ENCODE assay signal across 1 cellular context in the genomic region with DNA sequence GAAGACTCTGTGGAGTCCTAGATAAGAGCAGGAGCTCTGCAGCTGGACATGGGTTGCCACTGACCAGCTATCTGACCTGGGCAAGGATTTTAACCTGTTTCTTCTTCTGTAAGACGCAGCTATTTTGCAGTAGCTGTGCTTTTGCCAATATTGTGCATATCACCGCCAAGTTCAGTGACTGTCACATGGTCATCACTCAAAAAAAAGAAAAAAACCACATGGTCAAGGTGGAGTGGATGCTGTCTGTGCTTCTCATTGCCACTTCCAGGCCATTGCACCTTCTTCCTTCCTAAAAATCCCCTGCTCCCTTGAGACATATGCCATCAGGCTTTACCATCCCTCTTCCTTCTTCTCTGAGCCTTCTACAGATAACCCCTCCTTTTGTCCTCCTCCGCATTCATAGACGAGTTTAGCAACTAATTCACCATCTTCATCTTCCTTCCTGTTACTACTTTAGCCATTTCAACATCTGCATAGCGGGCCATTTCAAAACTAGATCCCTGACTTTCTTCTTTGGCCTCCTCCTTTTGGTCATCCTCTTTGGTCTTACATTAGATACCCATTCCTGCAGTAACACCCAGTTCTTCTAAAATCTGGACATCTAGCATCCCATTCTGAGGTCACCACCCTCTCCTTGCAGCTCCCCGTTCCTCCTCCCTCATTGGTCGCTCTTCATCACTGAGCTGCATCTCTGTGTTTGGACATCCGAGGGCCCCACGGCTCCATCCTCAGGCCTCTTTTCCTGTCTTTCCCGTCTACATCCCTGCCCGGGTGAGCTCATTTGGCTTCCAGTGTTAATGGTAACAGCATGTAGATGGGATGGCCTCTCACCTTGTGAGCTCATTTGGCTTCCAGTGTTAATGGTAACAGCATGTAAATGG.
TF ChIP-seq lines count a peak whose summit lies in the region.

No MANE protein-coding gene starts in this region.

TF ChIP-seq in GM12878, 131 proteins besides CTCF, POLR2A, EP300 and RAD21:
- no peak for TF ChIP-seq ZNF24 (IDR thresholded peaks at IDR 0.05)
- no peak for TF ChIP-seq BCL11A (IDR thresholded peaks at IDR 0.05; ENCODE audit: low read depth, low read length)
- TF ChIP-seq TAF1 (IDR thresholded peaks at IDR 0.05; ENCODE audit: borderline replicate concordance, low read depth, low read length), result no peak
- TF ChIP-seq JUNB (IDR thresholded peaks at IDR 0.05), result no peak
- no peak for TF ChIP-seq CBX5 (IDR thresholded peaks at IDR 0.05; ENCODE audit: low read depth)
- no peak for TF ChIP-seq ETV6 (conservative IDR thresholded peaks at IDR 0.05 in 1 of 2, IDR thresholded peaks at IDR 0.05 in 1 of 2; ENCODE audit: borderline replicate concordance in 1 of 2, low read depth in 1 of 2)
- TF ChIP-seq CHD2 (IDR thresholded peaks at IDR 0.05; ENCODE audit: borderline replicate concordance, low read depth, low read length), result no peak
- TF ChIP-seq, protein P1, sequence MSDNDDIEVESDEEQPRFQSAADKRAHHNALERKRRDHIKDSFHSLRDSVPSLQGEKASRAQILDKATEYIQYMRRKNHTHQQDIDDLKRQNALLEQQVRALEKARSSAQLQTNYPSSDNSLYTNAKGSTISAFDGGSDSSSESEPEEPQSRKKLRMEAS (IDR thresholded peaks at IDR 0.05; ENCODE audit: low read depth, low read length), result no peak
- TF ChIP-seq FOS (IDR thresholded peaks at IDR 0.05; ENCODE audit: borderline replicate concordance, extremely low read depth, insufficient read length), result no peak
- no peak for TF ChIP-seq MLLT1 (IDR thresholded peaks at IDR 0.05)
- no peak for TF ChIP-seq KAT2A (conservative IDR thresholded peaks at IDR 0.05; ENCODE audit: control insufficient read depth, low read depth, low read length)
- TF ChIP-seq, protein P2, sequence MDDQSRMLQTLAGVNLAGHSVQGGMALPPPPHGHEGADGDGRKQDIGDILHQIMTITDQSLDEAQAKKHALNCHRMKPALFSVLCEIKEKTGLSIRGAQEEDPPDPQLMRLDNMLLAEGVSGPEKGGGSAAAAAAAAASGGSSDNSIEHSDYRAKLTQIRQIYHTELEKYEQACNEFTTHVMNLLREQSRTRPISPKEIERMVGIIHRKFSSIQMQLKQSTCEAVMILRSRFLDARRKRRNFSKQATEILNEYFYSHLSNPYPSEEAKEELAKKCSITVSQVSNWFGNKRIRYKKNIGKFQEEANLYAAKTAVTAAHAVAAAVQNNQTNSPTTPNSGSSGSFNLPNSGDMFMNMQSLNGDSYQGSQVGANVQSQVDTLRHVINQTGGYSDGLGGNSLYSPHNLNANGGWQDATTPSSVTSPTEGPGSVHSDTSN (IDR thresholded peaks at IDR 0.05; ENCODE audit: insufficient replicate concordance, low read depth, low read length), result no peak
TF ChIP-seq in GM12878: peak in this region for 0.
